ENCODE assay signal across 21 cellular contexts in the genomic region with DNA sequence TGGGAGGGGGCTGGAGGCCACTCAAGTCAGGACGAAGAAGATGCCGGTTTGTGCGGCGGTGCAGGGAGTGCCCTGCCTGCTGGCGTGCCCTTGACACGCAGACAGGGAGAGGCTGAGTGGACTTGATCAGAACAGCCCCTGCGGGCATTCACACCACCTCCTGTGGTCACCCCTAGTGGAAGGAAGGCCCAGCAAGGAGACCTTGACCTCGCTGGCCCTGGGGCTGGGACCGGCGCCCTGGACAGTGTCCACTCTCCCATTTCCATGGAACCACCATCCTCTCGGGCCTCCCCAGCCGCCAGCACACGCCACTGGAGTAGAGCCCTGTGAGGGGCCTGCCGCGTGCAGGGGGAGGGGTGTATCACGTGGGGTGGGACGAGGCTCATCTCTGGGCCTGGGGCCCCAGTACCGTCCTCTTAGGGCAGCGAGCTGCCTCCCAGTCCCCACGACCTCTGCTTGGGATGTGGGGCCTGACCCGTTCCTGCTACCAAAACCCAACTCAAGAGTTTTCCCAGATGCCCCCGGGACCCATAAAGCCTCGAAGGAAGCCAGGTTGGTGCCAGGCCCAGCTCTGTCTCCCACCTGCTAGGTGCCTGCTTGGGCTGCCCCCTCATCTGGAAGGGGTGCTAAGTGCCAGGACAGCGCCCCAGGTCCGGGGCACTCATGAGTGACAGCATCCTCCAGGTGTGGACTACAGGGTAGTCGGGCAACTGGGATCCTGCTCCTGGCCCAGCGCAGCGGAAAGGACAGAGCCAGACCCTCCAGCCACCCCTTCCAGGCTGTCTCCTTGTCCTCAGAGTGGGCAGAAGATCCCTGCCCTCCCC.
DNase-seq lines count a peak whose midpoint lies in the region; ATAC-seq and TF ChIP-seq lines count a peak whose summit lies in the region.
"Had no signal": no experiment of that assay in that cellular context is flagged by ENCODE, and none has a peak within 500 bp of the region (broad histone marks: within the 10 kb centered on the region; RNA-seq: fewer than 3 reads in every experiment).

No MANE protein-coding gene starts in this region.

- ATAC-seq in left ventricle myocardium superior (no peak), GM21526 (IDR thresholded peaks at IDR 0.05; ENCODE audit: low FRiP score, unreplicated experiment) (no peak), GM18498 (IDR thresholded peaks at IDR 0.05; ENCODE audit: unreplicated experiment) (no peak)
- ATAC-seq: activated T-cell treated with anti-CD3 and anti-CD28 coated beads, Interleukin-2, amount 50 U/mL, for 4 hours had no signal

- H3K27me3 ChIP-seq in BLaER1 (no peaks in the 10 kb centered on the region), rectal smooth muscle tissue (ENCODE audit: control insufficient read depth, insufficient read depth, low read length) (no peaks in the 10 kb centered on the region)
- H3K27me3 ChIP-seq: hepatocyte had no signal

- CTCF ChIA-PET in RWPE1 (lab: Yijun Ruan, JAX) = interaction anchor here (0.6 kb wide), 1 partner anchor 53 kb away, joined by 3 read pairs; no protein-coding TSS in a partner anchor

- H3K4me1 ChIP-seq in BLaER1 (peaks cover 93% of the 10 kb centered on the region), rectal smooth muscle tissue (ENCODE audit: control insufficient read depth, insufficient read depth, low read length) (peaks cover 26% of the 10 kb centered on the region)

- H3K36me3 ChIP-seq in BLaER1 = peaks cover 28% of the 10 kb centered on the region
- no peaks in the 10 kb centered on the region for H3K36me3 ChIP-seq in rectal smooth muscle tissue (ENCODE audit: control insufficient read depth, insufficient read depth, low read length)

- H3K27ac ChIP-seq in BLaER1 = peak overlapping the region; percentile 83
- H3K27ac ChIP-seq in RWPE1 = peak overlapping the region; percentile 45
- H3K27ac ChIP-seq in rectal smooth muscle tissue (ENCODE audit: low read depth, low read length) = peak overlapping the region; percentile 66
- H3K27ac ChIP-seq: epithelial cell of prostate, hepatocyte had no signal

- H3K4me2 ChIP-seq in BLaER1 = peak overlapping the region; percentile 84
- H3K4me2 ChIP-seq: hepatocyte had no signal

- H3K9ac ChIP-seq in BLaER1 (peak overlapping the region; percentile 69), rectal smooth muscle tissue (ENCODE audit: low read length) (no peak overlapping the region)

- no peak for DNase-seq in RWPE1 (ENCODE audit: low spot score)
- peak; percentile 20 for DNase-seq in left ventricle myocardium superior
- DNase-seq in stimulated activated CD4-positive, alpha-beta T cell treated with anti-CD3 and anti-CD28 coated beads, Interleukin-2, amount 100 ng/mL, for 24 hours = no peak
- DNase-seq: activated naive CD4-positive, alpha-beta T cell treated with anti-CD3 and anti-CD28 coated beads for 36 hours; activated T-cell treated with anti-CD3 and anti-CD28 coated beads, Interleukin-2, amount 50 U/mL, for 4 hours; CD4-positive, CD25-positive, alpha-beta regulatory T cell; central memory CD4-positive, alpha-beta T cell; DMS 273 treated with DMSO at 0.1 percent for 48 hours; HCEC 1CT; KBM-7; NCI-H146; NCI-H2171 treated with DMSO at 0.1 percent for 48 hours; NCI-H526 treated with DMSO at 0.1 percent for 48 hours; T1000 had no signal

- H3K9me3 ChIP-seq in BLaER1 = peaks cover 30% of the 10 kb centered on the region

- H4K20me1 ChIP-seq in BLaER1 = no peaks in the 10 kb centered on the region

- POLR2A ChIA-PET in RWPE1 (lab: Yijun Ruan, JAX; ENCODE audit: low non-redundant PET) = no interaction called here

- intact Hi-C loops in left ventricle myocardium superior (cut with micrococcal nuclease) = no loop called here

- no peak for TF ChIP-seq CTCF in RWPE1 (conservative IDR thresholded peaks at IDR 0.05; ENCODE audit: low read depth)

- H3K4me3 ChIP-seq in BLaER1 (peak overlapping the region; percentile 57), rectal smooth muscle tissue (ENCODE audit: low read length) (no peak overlapping the region)
- H3K4me3 ChIP-seq: hepatocyte, lung had no signal
